In the genomic region with DNA sequence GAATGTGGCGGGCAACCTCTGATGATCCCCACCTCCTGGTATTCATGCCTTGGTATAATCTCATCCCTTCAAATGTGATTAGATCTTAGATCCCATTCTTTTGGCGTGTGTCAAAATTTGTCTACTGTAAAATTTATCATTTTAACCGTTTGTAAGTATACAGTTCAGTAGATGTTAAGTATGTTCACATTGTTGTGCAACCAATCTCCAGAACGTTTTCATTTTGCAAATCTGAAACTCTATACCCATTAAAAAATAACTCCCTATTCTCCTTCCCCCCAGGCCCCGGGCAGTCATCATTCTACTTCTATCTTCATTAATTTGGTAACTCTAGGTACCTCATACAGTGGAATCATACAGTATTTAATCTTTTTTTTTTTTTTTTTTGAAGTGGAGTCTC, we compare ENCODE assay signal across 35 cellular contexts.
A peak's percentile ranks its signal among the peaks of the same experiment; 100 is the strongest.
DNase-seq lines count a peak whose midpoint lies in the region; ATAC-seq, FAIRE-seq and TF ChIP-seq lines count a peak whose summit lies in the region.
"Had no signal": no experiment of that assay in that cellular context is flagged by ENCODE, and none has a peak within 500 bp of the region (broad histone marks: within the 10 kb centered on the region; RNA-seq: fewer than 3 reads in every experiment).

No MANE protein-coding gene starts in this region.

- no peaks in the 10 kb centered on the region for H3K27me3 ChIP-seq in K562 (ENCODE audit: control insufficient read depth in 2 of 2, insufficient read depth in 2 of 2, low read length in 2 of 2)
- H3K27me3 ChIP-seq in mesendoderm (ENCODE audit: insufficient read depth, low read length, poor library complexity) = no peaks in the 10 kb centered on the region
- H3K27me3 ChIP-seq in mammary epithelial cell (ENCODE audit: insufficient read depth, low read length) = no peaks in the 10 kb centered on the region
- H3K27me3 ChIP-seq: BE2C; BLaER1; BLaER1 treated with 17β-estradiol and CSF1 and Interleukin-3, amounts not matched to agents 10 nM and 100 nM had no signal

- H4K20me1 ChIP-seq in K562 (replicated peaks; ENCODE audit: control insufficient read depth, insufficient read depth, low read length) (no peaks in the 10 kb centered on the region), mammary epithelial cell (ENCODE audit: insufficient read depth, low read length) (no peaks in the 10 kb centered on the region)

- H3K56ac ChIP-seq in mesendoderm (ENCODE audit: low read length) = no peak overlapping the region

- H4K5ac ChIP-seq in mesendoderm (ENCODE audit: low read length) = no peak overlapping the region

- no peak overlapping the region for H3K4me3 Mint-ChIP-seq in endothelial cell (ENCODE audit: unreplicated experiment)
- H3K4me3 Mint-ChIP-seq: B cell; CD14-positive monocyte; CD4-positive, alpha-beta memory T cell; CD4-positive, alpha-beta T cell; CD4-positive, CD25-positive, alpha-beta regulatory T cell; CD8-positive, alpha-beta memory T cell; CD8-positive, alpha-beta T cell had no signal

- H3K4me2 ChIP-seq in K562 (ENCODE audit: insufficient read depth, low read length) = peak overlapping the region; percentile 28; the same call in 1 of the 2 replicates
- H3K4me2 ChIP-seq in mesendoderm (ENCODE audit: low read length) = no peak overlapping the region
- no peak overlapping the region for H3K4me2 ChIP-seq in mammary epithelial cell (ENCODE audit: insufficient read depth, low read depth, low read length)
- H3K4me2 ChIP-seq: A549; BLaER1; BLaER1 treated with 17β-estradiol and CSF1 and Interleukin-3, amounts not matched to agents 10 nM and 100 nM had no signal

- no peak for TF ChIP-seq EP300 in K562 (IDR thresholded peaks at IDR 0.05; ENCODE audit: low read length)

- CTCF ChIA-PET in K562 (lab: Yijun Ruan, JAX; ENCODE audit: low intra/inter-chr PET ratio) = no interaction called here
- CTCF ChIA-PET in mammary epithelial cell (lab: Charles Lee; ENCODE audit: low non-redundant PET) = no interaction called here

- peaks cover 6% of the 10 kb centered on the region for H3K79me1 ChIP-seq in mesendoderm (ENCODE audit: low read length)

- intact Hi-C loops in K562 (cut with micrococcal nuclease) (no loop called here), mammary epithelial cell (cut with micrococcal nuclease) (no loop called here)

- dilution Hi-C loops in mammary epithelial cell (cut with HindIII; ENCODE audit: low sequenced_read_pairs) = no loop called here

- H3K27ac ChIP-seq in K562 (ENCODE audit: extremely low read depth, low read depth, low read length) (peak overlapping the region; percentile 56), mesendoderm (ENCODE audit: low read depth, low read length) (no peak overlapping the region), mammary epithelial cell (ENCODE audit: insufficient read depth, low read depth, low read length) (no peak overlapping the region)
- H3K27ac ChIP-seq: 22Rv1; A549; BLaER1; BLaER1 treated with 17β-estradiol and CSF1 and Interleukin-3, amounts not matched to agents 10 nM and 100 nM; C4-2B had no signal

- BruUV-seq in K562 (replicated peaks; lab: Mats Ljungman, UMichigan) = no TSS peak
- BruUV-seq in mammary epithelial cell (replicated peaks; lab: Mats Ljungman, UMichigan) = no TSS peak

- H3K4me1 Mint-ChIP-seq in endothelial cell (ENCODE audit: unreplicated experiment) = peaks cover 23% of the 10 kb centered on the region
- H3K4me1 Mint-ChIP-seq: B cell; CD4-positive, alpha-beta memory T cell; CD4-positive, CD25-positive, alpha-beta regulatory T cell; CD8-positive, alpha-beta memory T cell had no signal

- H3K36me3 ChIP-seq in K562 (ENCODE audit: control insufficient read depth, insufficient read depth, low read length) = 0 out of 3 replicates have a peak, but pooled peaks cover 2% of the 10 kb centered on the region
- H3K36me3 ChIP-seq in mesendoderm (ENCODE audit: control insufficient read depth, insufficient read depth, low read length) = no peaks in the 10 kb centered on the region
- H3K36me3 ChIP-seq in mammary epithelial cell (ENCODE audit: insufficient read depth, low read length) = peaks cover 2% of the 10 kb centered on the region
- H3K36me3 ChIP-seq: BE2C had no signal

- no peak overlapping the region for H4K8ac ChIP-seq in mesendoderm (ENCODE audit: low read depth, low read length)

- peak overlapping the region; percentile 19 for H2BK120ac ChIP-seq in mesendoderm (ENCODE audit: low read depth, low read length)

- no peak overlapping the region for H3K23ac ChIP-seq in mesendoderm (ENCODE audit: low read length)

- H3K79me2 ChIP-seq in K562 (ENCODE audit: control insufficient read depth, insufficient read depth, low read length) (peaks cover 22% of the 10 kb centered on the region), mesendoderm (ENCODE audit: control insufficient read depth, insufficient read depth, low read length) (no peaks in the 10 kb centered on the region), mammary epithelial cell (ENCODE audit: insufficient read depth, low read length) (no peaks in the 10 kb centered on the region)

- H3K4me3 ChIP-seq in K562 = no peak overlapping the region
- no peak overlapping the region for H3K4me3 ChIP-seq in mesendoderm (ENCODE audit: low read length)
- H3K4me3 ChIP-seq in mammary epithelial cell (replicated peaks in 1 of 3; ENCODE audit: insufficient read depth in 1 of 3, low read depth in 2 of 3, low read length in 3 of 3) = no peak overlapping the region
- H3K4me3 ChIP-seq: A549; BLaER1; BLaER1 treated with 17β-estradiol and CSF1 and Interleukin-3, amounts not matched to agents 10 nM and 100 nM had no signal

- 23% methylated on average over 5 of the region's 5 CpGs for WGBS in K562 (ENCODE audit: insufficient coverage, low coverage, missing lambda C conversion rate)
- WGBS in mesendoderm (ENCODE audit: extremely low coverage, insufficient coverage, low lambda C conversion rate) = no CpG with 5 or more reads among the region's 5 CpGs
- WGBS in mammary epithelial cell (ENCODE audit: low coverage, missing lambda C conversion rate) = 88% methylated on average over 5 of the region's 5 CpGs

- no peak overlapping the region for H2BK5ac ChIP-seq in mesendoderm (ENCODE audit: low read length)

- peaks cover 6% of the 10 kb centered on the region for H3K27me3 Mint-ChIP-seq in endothelial cell (ENCODE audit: unreplicated experiment)
- H3K27me3 Mint-ChIP-seq: CD4-positive, alpha-beta T cell; CD4-positive, CD25-positive, alpha-beta regulatory T cell had no signal

- H3K4ac ChIP-seq in mesendoderm (ENCODE audit: low read depth, low read length) = no peak overlapping the region

- in situ Hi-C loops in K562 (cut with MboI) = no loop called here
- in situ Hi-C loops in mammary epithelial cell (cut with MboI; ENCODE audit: low sequenced_read_pairs in 2 of 2) = no loop called here

- TF ChIP-seq POLR2A in K562 (conservative IDR thresholded peaks at IDR 0.05) = no peak

- no peak overlapping the region for H2AK5ac ChIP-seq in mesendoderm (ENCODE audit: low read length)

- H3K9me3 ChIP-seq in K562 (replicated peaks; ENCODE audit: control insufficient read depth, insufficient read depth, low read depth, low read length) (no peaks in the 10 kb centered on the region), mammary epithelial cell (replicated peaks; ENCODE audit: insufficient read depth, low read length) (no peaks in the 10 kb centered on the region)
- H3K9me3 ChIP-seq: A549; BE2C; BLaER1; BLaER1 treated with 17β-estradiol and CSF1 and Interleukin-3, amounts not matched to agents 10 nM and 100 nM; Caco-2 had no signal

- peak overlapping the region; percentile 73 for H2AFZ ChIP-seq in K562 (ENCODE audit: low read depth, low read length)
- H2AFZ ChIP-seq in mammary epithelial cell (ENCODE audit: low read depth, low read length) = no peak overlapping the region

- H3K27ac Mint-ChIP-seq in endothelial cell (ENCODE audit: unreplicated experiment) = peak overlapping the region; percentile 5
- H3K27ac Mint-ChIP-seq: B cell; CD4-positive, alpha-beta memory T cell; CD4-positive, alpha-beta T cell; CD4-positive, CD25-positive, alpha-beta regulatory T cell; CD8-positive, alpha-beta memory T cell; CD8-positive, alpha-beta T cell had no signal

- no peaks in the 10 kb centered on the region for H3K9me3 Mint-ChIP-seq in endothelial cell (ENCODE audit: unreplicated experiment)
- H3K9me3 Mint-ChIP-seq: CD4-positive, alpha-beta T cell; CD8-positive, alpha-beta T cell had no signal

- H2BK15ac ChIP-seq in mesendoderm (replicated peaks; ENCODE audit: low read depth) = no peak overlapping the region

- H3K9ac ChIP-seq in K562 (ENCODE audit: insufficient read depth in 1 of 2, low read depth in 2 of 2, low read length in 2 of 2) (peak overlapping the region in 1 of 2 experiments; percentile 41; a peak in 1 of 4 replicates), mesendoderm (ENCODE audit: low read length) (no peak overlapping the region), mammary epithelial cell (ENCODE audit: insufficient read depth, low read length) (no peak overlapping the region)
- H3K9ac ChIP-seq: BLaER1; BLaER1 treated with 17β-estradiol and CSF1 and Interleukin-3, amounts not matched to agents 10 nM and 100 nM had no signal

- TF ChIP-seq RAD21 in K562 (CRISPR knock-in tag; conservative IDR thresholded peaks at IDR 0.05 in 1 of 2, IDR thresholded peaks at IDR 0.05 in 1 of 2) = no peak

- TF ChIP-seq CTCF in K562 (IDR thresholded peaks at IDR 0.05 in 2 of 3, conservative IDR thresholded peaks at IDR 0.05 in 1 of 3; ENCODE audit: insufficient read depth in 2 of 3, low read depth in 1 of 3, low read length in 3 of 3) = no peak
- TF ChIP-seq CTCF in endothelial cell (IDR thresholded peaks at IDR 0.05; ENCODE audit: unreplicated experiment) = no peak
- no peak for TF ChIP-seq CTCF in mammary epithelial cell (conservative IDR thresholded peaks at IDR 0.05 in 1 of 2, IDR thresholded peaks at IDR 0.05 in 1 of 2; ENCODE audit: extremely low read depth in 1 of 2, insufficient read depth in 1 of 2, low read depth in 1 of 2, low read length in 2 of 2)

- peak overlapping the region; percentile 24 for H3K18ac ChIP-seq in mesendoderm (ENCODE audit: low read length)

- peaks cover 29 to 66% of the 10 kb centered on the region in 2 experiments for H3K4me1 ChIP-seq in K562 (replicated peaks in 1 of 2; ENCODE audit: control insufficient read depth in 2 of 2, insufficient read depth in 2 of 2, low read length in 2 of 2)
- H3K4me1 ChIP-seq in mesendoderm (ENCODE audit: control insufficient read depth, low read depth, low read length) = peaks cover 24% of the 10 kb centered on the region
- H3K4me1 ChIP-seq in mammary epithelial cell (ENCODE audit: insufficient read depth, low read length) = no peaks in the 10 kb centered on the region
- H3K4me1 ChIP-seq: A549, Caco-2 had no signal

- POLR2A ChIA-PET in K562 (lab: Yijun Ruan, JAX) = interaction anchor here (0.6 kb wide), 1 partner anchor 9 kb away, joined by 3 read pairs; no protein-coding TSS in a partner anchor

- ATAC-seq in K562 = no peak
- no peak for ATAC-seq in HG02678 (IDR thresholded peaks at IDR 0.05; ENCODE audit: unreplicated experiment)
- ATAC-seq: A549; CD8-positive, alpha-beta T cell had no signal

- peaks cover 27% of the 10 kb centered on the region for H3K36me3 Mint-ChIP-seq in endothelial cell (ENCODE audit: low read depth, unreplicated experiment)
- H3K36me3 Mint-ChIP-seq: CD4-positive, alpha-beta memory T cell; CD4-positive, CD25-positive, alpha-beta regulatory T cell; CD8-positive, alpha-beta memory T cell; CD8-positive, alpha-beta T cell had no signal

- FAIRE-seq in K562 (lab: Jason Lieb, UNC) = no peak
- FAIRE-seq: A204.1, A549, D721Med had no signal

- no peak for DNase-seq in K562 (ENCODE audit: extremely low read depth in 1 of 4, low spot score in 3 of 4)
- no peak for DNase-seq in endothelial cell (ENCODE audit: low spot score)
- DNase-seq in mesendoderm = no peak
- DNase-seq in mammary epithelial cell = no peak
- DNase-seq in SKM-1 (lab: John Stamatoyannopoulos, UW; ENCODE audit: unreplicated experiment) = no peak
- DNase-seq: 8988T; ACHN; AML-193; BE2C; C1 segment of cervical spinal cord; Caco-2; Calu3; CD4-positive, alpha-beta memory T cell; CD4-positive, alpha-beta T cell; CD4-positive, CD25-positive, alpha-beta regulatory T cell; CD8-positive, alpha-beta memory T cell; CD8-positive, alpha-beta T cell; COR-L47; DMS 273 treated with DMSO at 0.1 percent for 48 hours; DMS153; DMS53; DMS79; DMS79 treated with DMSO at 0.1 percent for 48 hours; DND-41; EL had no signal

- H3K9me1 ChIP-seq in K562 (ENCODE audit: control insufficient read depth, insufficient read depth, low read length) = no peaks in the 10 kb centered on the region
